ENCODE assay signal across 22 cellular contexts in genomic region chr11:117256573-117256972, GRCh38. TPM values are rescaled to one million over a fixed set of nuclear protein-coding genes. Genes with fewer than 3 reads are reported as not detected.
DNase-seq lines count a peak whose midpoint lies in the region; ATAC-seq, FAIRE-seq and TF ChIP-seq lines count a peak whose summit lies in the region.
"Had no signal": no experiment of that assay in that cellular context is flagged by ENCODE, and none has a peak within 500 bp of the region (broad histone marks: within the 10 kb centered on the region; RNA-seq: fewer than 3 reads in every experiment).

No MANE protein-coding gene starts in this region.

- H3K27ac ChIP-seq in foreskin keratinocyte (no peak overlapping the region), heart left ventricle (no peak overlapping the region), transverse colon (no peak overlapping the region), uterus (no peak overlapping the region)
- H3K27ac ChIP-seq: adrenal gland, neutrophil, RWPE1, spleen had no signal

- H3K36me3 ChIP-seq in bronchial epithelial cell (ENCODE audit: control insufficient read depth, insufficient read depth, low read length), result peaks cover 3% of the 10 kb centered on the region
- peaks cover 0 to 94% (median 57%) of the 10 kb centered on the region in 9 donors for H3K36me3 ChIP-seq in heart left ventricle
- H3K36me3 ChIP-seq in transverse colon, result peaks cover 0 to 13% (median 3%) of the 10 kb centered on the region in 4 donors
- no peaks in the 10 kb centered on the region for H3K36me3 ChIP-seq in uterus

- H3K4me3 ChIP-seq in bronchial epithelial cell (ENCODE audit: low read depth, low read length), result no peak overlapping the region
- no peak overlapping the region for H3K4me3 ChIP-seq in heart left ventricle
- no peak overlapping the region for H3K4me3 ChIP-seq in transverse colon
- H3K4me3 ChIP-seq in uterus, result no peak overlapping the region
- H3K4me3 ChIP-seq: adrenal gland, K562, spleen had no signal

- TF ChIP-seq POLR2A in heart left ventricle (IDR thresholded peaks at IDR 0.05) (no peak), transverse colon (IDR thresholded peaks at IDR 0.05) (no peak), uterus (IDR thresholded peaks at IDR 0.05) (no peak)

- peaks cover 7% of the 10 kb centered on the region for H3K4me1 ChIP-seq in foreskin keratinocyte
- no peaks in the 10 kb centered on the region for H3K4me1 ChIP-seq in heart left ventricle
- H3K4me1 ChIP-seq in transverse colon, result no peaks in the 10 kb centered on the region
- H3K4me1 ChIP-seq in uterus, result no peaks in the 10 kb centered on the region
- H3K4me1 ChIP-seq: adrenal gland, spleen had no signal

- ATAC-seq in foreskin keratinocyte, result peak; percentile 25
- no peak for ATAC-seq in heart left ventricle
- ATAC-seq: effector memory CD8-positive, alpha-beta T cell; K562 had no signal

- in situ Hi-C loops in transverse colon (cut with MboI; ENCODE audit: low pct_ligation_motif_present in 1 of 4, low pct_unique_long_range_greater_than_20kb in 1 of 4, low sequenced_read_pairs in 3 of 4), result no loop called here

- TF ChIP-seq EP300 in transverse colon (IDR thresholded peaks at IDR 0.05; ENCODE audit: low read depth), result no peak

- intact Hi-C loops in heart left ventricle (cut with DNase I), result no loop called here
- intact Hi-C loops in transverse colon (cut with DNase I; ENCODE audit: low total_unique reads), result loop anchor here (5.0 kb wide), 1 partner anchor 601 kb away; no protein-coding TSS in a partner anchor
- intact Hi-C loops in uterus (cut with DNase I; ENCODE audit: low total_unique reads), result no loop called here

- TF ChIP-seq CTCF in bronchial epithelial cell (IDR thresholded peaks at IDR 0.05; ENCODE audit: insufficient read depth, low read length, severe bottlenecking) (no peak), foreskin keratinocyte (conservative IDR thresholded peaks at IDR 0.05) (no peak), heart left ventricle (IDR thresholded peaks at IDR 0.05) (no peak), transverse colon (IDR thresholded peaks at IDR 0.05) (no peak), uterus (IDR thresholded peaks at IDR 0.05) (no peak)

- WGBS in heart left ventricle, 4 donors, result 39 to 71% (median 60%) methylated on average over 2 of the region's 2 CpGs
- WGBS in transverse colon (ENCODE audit: low coverage in 1 of 2), 2 donors, result 14 to 67% methylated on average over 1 to 2 of the region's 2 CpGs

- no peak for FAIRE-seq in bronchial epithelial cell (lab: Jason Lieb, UNC)
- FAIRE-seq: K562, TTC549 had no signal

- DNase-seq in AG08396 (ENCODE audit: low spot score) (peak; percentile 68), HT1080 (ENCODE audit: low read depth) (peak; percentile 59), bronchial epithelial cell (ENCODE audit: low read depth) (peak; percentile 59), foreskin keratinocyte (peak in 1 of 2 donors; percentile 22), heart left ventricle (no peak), cerebellar nuclear complex (lab: John Stamatoyannopoulos, UW) (no peak), transverse colon (no peak), uterus (no peak)
- DNase-seq: ACHN; activated CD4-positive, alpha-beta T cell treated with anti-CD3 and anti-CD28 coated beads, Interleukin-2, amount 10 ng/mL, durations not matched to agents 24 days and 14 days; adrenal gland; CD4-positive, CD25-positive, alpha-beta regulatory T cell; effector memory CD8-positive, alpha-beta T cell; H9; NCI-H1092 treated with DMSO at 0.1 percent for 48 hours; NCI-H2081 treated with DMSO at 0.1 percent for 48 hours; spleen; stimulated activated CD4-positive, alpha-beta T cell treated with anti-CD3 and anti-CD28 coated beads, Interleukin-4, amount 100 ng/mL, for 4 hours had no signal

- no peaks in the 10 kb centered on the region for H3K9me3 ChIP-seq in heart left ventricle
- no peaks in the 10 kb centered on the region for H3K9me3 ChIP-seq in transverse colon
- H3K9me3 ChIP-seq in uterus, result no peaks in the 10 kb centered on the region
- H3K9me3 ChIP-seq: adrenal gland, neutrophil, spleen had no signal

- H3K27me3 ChIP-seq in bronchial epithelial cell (ENCODE audit: control insufficient read depth, insufficient read depth, low read length) (no peaks in the 10 kb centered on the region), foreskin keratinocyte (no peaks in the 10 kb centered on the region), heart left ventricle (no peaks in the 10 kb centered on the region), transverse colon (no peaks in the 10 kb centered on the region), uterus (no peaks in the 10 kb centered on the region)
- H3K27me3 ChIP-seq: adrenal gland, neutrophil, spleen had no signal

RNA-seq across cellular contexts. Expression of gene RNF214, which starts 24.1 kb away (rescaled TPM):
- 7.5 and 9.3 TPM in 2 replicates for total RNA-seq in HT1080 (2014; rRNA removed; shearing (Covaris generic))
- 13.8 and 15.5 TPM in 2 replicates for polyA plus RNA-seq in HT1080 (2015; cell fraction: cytosol; rRNA removed)
- polyA plus RNA-seq in HT1080 (2015; cell fraction: nucleus; rRNA removed), result 24.4 and 28.0 TPM in 2 replicates
- 5.8 and 7.6 TPM in 2 replicates for total RNA-seq in bronchial epithelial cell
- 12.3 and 15.1 TPM in 2 replicates for total RNA-seq in foreskin keratinocyte
- 8.3 and 8.4 TPM in 2 replicates for polyA plus RNA-seq in foreskin keratinocyte
- 10 to 100 TPM; 16.1 to 31.9 (median 23.4) TPM for total RNA-seq in heart left ventricle
- 10 to 100 TPM in 1 of 2 donors, 1 to 10 TPM in 1; 8.0 to 12.9 TPM for polyA plus RNA-seq in heart left ventricle
- 100 to 1,000 TPM in 1 of 4 donors, 10 to 100 TPM in 3; 11.1 to 139 (median 14.5) TPM for total RNA-seq in transverse colon
- 10 to 100 TPM in 2 of 4 donors, 1 to 10 TPM in 2; 4.4 to 38.6 (median 11.4) TPM for total RNA-seq in uterus

RNA-seq across cellular contexts. Expression of gene PCSK7, which starts 24.7 kb away (rescaled TPM):
- total RNA-seq in HT1080 (2014; rRNA removed; shearing (Covaris generic)), result 39.6 and 45.7 TPM in 2 replicates
- 23.4 and 26.4 TPM in 2 replicates for polyA plus RNA-seq in HT1080 (2015; cell fraction: cytosol; rRNA removed)
- 62.4 and 77.0 TPM in 2 replicates for polyA plus RNA-seq in HT1080 (2015; cell fraction: nucleus; rRNA removed)
- total RNA-seq in bronchial epithelial cell, result 27.9 and 40.3 TPM in 2 replicates
- 31.0 and 33.8 TPM in 2 replicates for total RNA-seq in foreskin keratinocyte
- polyA plus RNA-seq in foreskin keratinocyte, result 20.8 and 23.3 TPM in 2 replicates
- 10 to 100 TPM; 16.9 to 43.4 (median 25.5) TPM for total RNA-seq in heart left ventricle
- polyA plus RNA-seq in heart left ventricle, result 10 to 100 TPM; 27.8 to 34.6 TPM
- 100 to 1,000 TPM; 182 to 432 (median 204) TPM for total RNA-seq in transverse colon
- total RNA-seq in uterus, result 10 to 100 TPM; 23.3 to 78.9 (median 35.3) TPM

RNA-seq across cellular contexts. Expression of gene BACE1-AS, which starts 34.6 kb away (rescaled TPM):
- 1.3 and 3.8 TPM in 2 replicates for total RNA-seq in HT1080 (2014; rRNA removed; shearing (Covaris generic))
- 3.1 and 3.9 TPM in 2 replicates for polyA plus RNA-seq in HT1080 (2015; cell fraction: cytosol; rRNA removed)
- polyA plus RNA-seq in HT1080 (2015; cell fraction: nucleus; rRNA removed), result 9.1 and 10.3 TPM in 2 replicates
- total RNA-seq in bronchial epithelial cell, result 1.1 and 1.5 TPM in 2 replicates
- 3.6 and 3.9 TPM in 2 replicates for total RNA-seq in foreskin keratinocyte
- polyA plus RNA-seq in foreskin keratinocyte, result 2.9 and 3.4 TPM in 2 replicates
- 10 to 100 TPM in 5 of 9 donors, 1 to 10 TPM in 4; 5.8 to 16.6 (median 10.8) TPM for total RNA-seq in heart left ventricle
- 1 to 10 TPM; 4.2 to 9.8 TPM for polyA plus RNA-seq in heart left ventricle
- 10 to 100 TPM in 1 of 4 donors, 1 to 10 TPM in 3; 5.1 to 10.1 (median 6.7) TPM for total RNA-seq in transverse colon
- total RNA-seq in uterus, result 10 to 100 TPM in 2 of 4 donors, 1 to 10 TPM in 1, under 1 TPM in 1; 0.88 to 39.7 (median 12.0) TPM

RNA-seq across cellular contexts. Expression of gene TAGLN, which starts 57.4 kb away (rescaled TPM):
- total RNA-seq in HT1080 (2014; rRNA removed; shearing (Covaris generic)), result 26.6 and 29.8 TPM in 2 replicates
- 45.6 and 57.0 TPM in 2 replicates for polyA plus RNA-seq in HT1080 (2015; cell fraction: cytosol; rRNA removed)
- 36.7 and 41.3 TPM in 2 replicates for polyA plus RNA-seq in HT1080 (2015; cell fraction: nucleus; rRNA removed)
- total RNA-seq in bronchial epithelial cell, result 12.4 and 91.5 TPM in 2 replicates
- 12.3 and 12.7 TPM in 2 replicates for total RNA-seq in foreskin keratinocyte
- polyA plus RNA-seq in foreskin keratinocyte, result 16.2 and 19.0 TPM in 2 replicates
- 100 to 1,000 TPM in 7 of 9 donors, 10 to 100 TPM in 2; 63.7 to 338 (median 173) TPM for total RNA-seq in heart left ventricle
- polyA plus RNA-seq in heart left ventricle, result 100 to 1,000 TPM; 319 to 399 TPM
- 1,000 to 10,000 TPM in 3 of 4 donors, 100 to 1,000 TPM in 1; 899 to 4,235 (median 1,393) TPM for total RNA-seq in transverse colon
- total RNA-seq in uterus, result 1,000 to 10,000 TPM; 1,588 to 9,854 (median 3,936) TPM

RNA-seq across cellular contexts. Expression of gene BACE1, which starts 59.5 kb away (rescaled TPM):
- total RNA-seq in HT1080 (2014; rRNA removed; shearing (Covaris generic)), result 7.3 and 13.4 TPM in 2 replicates
- 19.1 and 19.9 TPM in 2 replicates for polyA plus RNA-seq in HT1080 (2015; cell fraction: cytosol; rRNA removed)
- 16.9 and 18.9 TPM in 2 replicates for polyA plus RNA-seq in HT1080 (2015; cell fraction: nucleus; rRNA removed)
- total RNA-seq in bronchial epithelial cell (4.2 and 5.4 TPM in 2 replicates), foreskin keratinocyte (11.8 and 12.3 TPM in 2 replicates), heart left ventricle (10 to 100 TPM; 12.7 to 21.4 (median 17.3) TPM), transverse colon (1 to 10 TPM; 6.0 to 6.7 (median 6.5) TPM), uterus (100 to 1,000 TPM in 1 of 4 donors, 10 to 100 TPM in 3; 17.2 to 103 (median 32.7) TPM)
- polyA plus RNA-seq in foreskin keratinocyte (6.1 and 6.6 TPM in 2 replicates), heart left ventricle (10 to 100 TPM in 1 of 2 donors, 1 to 10 TPM in 1; 3.8 to 12.4 TPM)

Comparison
In these comparisons a context has a peak if more than half of its experiments do, and no peak if none do; other contexts are left out.
1. DNase-seq: peak in AG08396 (single experiment), HT1080 (single experiment) and bronchial epithelial cell (single experiment); none in heart left ventricle (0 of 5), cerebellar nuclear complex (0 of 2), transverse colon (single experiment) and uterus (0 of 2).